1 cellular context compared by ENCODE assay signal in the genomic region with DNA sequence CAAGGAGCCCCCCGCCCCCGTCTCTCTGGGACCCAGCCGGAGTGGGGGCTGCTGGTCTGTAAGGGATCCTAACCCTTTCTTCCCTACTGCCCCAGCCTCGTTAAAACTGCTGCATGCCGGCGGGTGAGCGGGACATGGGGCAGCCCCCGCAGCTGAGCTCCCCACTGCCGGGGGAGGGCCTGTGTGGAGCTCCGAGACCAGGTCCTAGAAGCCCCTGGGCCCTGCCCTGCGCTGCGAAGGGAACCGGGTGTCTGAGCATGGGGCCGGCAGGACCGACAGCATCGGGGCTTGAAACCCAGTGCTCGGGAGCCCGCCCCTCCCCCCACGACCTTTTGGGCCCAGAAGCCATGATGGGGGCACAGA.
TF ChIP-seq lines count a peak whose summit lies in the region.

No MANE protein-coding gene starts in this region.

TF ChIP-seq in GM23338, 12 proteins besides CTCF, POLR2A, EP300 and RAD21 (continued from another document):
- TF ChIP-seq ZNF462 (CRISPR knock-in tag; IDR thresholded peaks at IDR 0.05) (no peak), NANOG (IDR thresholded peaks at IDR 0.05; ENCODE audit: borderline replicate concordance) (no peak), REST (IDR thresholded peaks at IDR 0.05; ENCODE audit: unreplicated experiment) (no peak), POLR2AphosphoS5 (IDR thresholded peaks at IDR 0.05; ENCODE audit: low read depth) (no peak), STAT1 (IDR thresholded peaks at IDR 0.05; ENCODE audit: unreplicated experiment) (no peak), EZH2phosphoT487 (IDR thresholded peaks at IDR 0.05; ENCODE audit: unreplicated experiment) (no peak), ZNF114 (CRISPR knock-in tag; IDR thresholded peaks at IDR 0.05) (no peak), ZNF331 (CRISPR knock-in tag; IDR thresholded peaks at IDR 0.05; ENCODE audit: low read depth) (no peak)
TF ChIP-seq in GM23338: peak in this region for 0.
